ENCODE assay signal across 8 cellular contexts in genomic region chr16:67560827-67561342, GRCh38. TPM values are rescaled to one million over a fixed set of nuclear protein-coding genes. Genes with fewer than 3 reads are reported as not detected.
DNase-seq lines count a peak whose midpoint lies in the region; ATAC-seq and TF ChIP-seq lines count a peak whose summit lies in the region.

No MANE protein-coding gene starts in this region.

- H3K9me3 ChIP-seq in mammary epithelial cell (replicated peaks; ENCODE audit: insufficient read depth, low read length), result no peaks in the 10 kb centered on the region

- WGBS in mammary epithelial cell (ENCODE audit: low coverage, missing lambda C conversion rate), result 97% methylated on average over 8 of the region's 8 CpGs

- peaks cover 43% of the 10 kb centered on the region for H3K79me2 ChIP-seq in mammary epithelial cell (ENCODE audit: insufficient read depth, low read length)

- peak overlapping the region; percentile 95 for H3K4me2 ChIP-seq in mammary epithelial cell (ENCODE audit: insufficient read depth, low read depth, low read length)

- H3K27me3 ChIP-seq in mammary epithelial cell (ENCODE audit: insufficient read depth, low read length), result no peaks in the 10 kb centered on the region

- peaks cover 41% of the 10 kb centered on the region for H3K4me1 Mint-ChIP-seq in CD14-positive monocyte
- H3K4me1 Mint-ChIP-seq in IgD-negative memory B cell, result peaks cover 27 to 37% (median 29%) of the 10 kb centered on the region in 3 donors
- peaks cover 27 to 32% of the 10 kb centered on the region in 2 donors for H3K4me1 Mint-ChIP-seq in natural killer cell treated with Interleukin-12 subunit alpha and Interleukin-12 subunit beta and Interleukin-15 and Interleukin-18, amount 100 ng/mL, for 72 hours (ENCODE audit: low read depth in 2 of 2)

- intact Hi-C loops in CD14-positive monocyte (cut with micrococcal nuclease) (loop anchor here (5.0 to 10.0 kb wide), 6 partner anchors 34 to 331 kb away; partner anchors contain the start of genes C16orf86 (in 1 of the 2), ENKD1 (in 1 of the 2), FHOD1 (in 1 of the 2) and PSKH1 (in 1 of the 2)), mammary epithelial cell (cut with micrococcal nuclease) (no loop called here)

- DNase-seq in CD14-positive monocyte (ENCODE audit: low spot score) (no peak), mammary epithelial cell (no peak), retina (no peak), NCI-H2029 (lab: John Stamatoyannopoulos, UW) (no peak), NOMO-1 treated with dmso at 0.1 percent for 144 hours (lab: John Stamatoyannopoulos, UW; ENCODE audit: unreplicated experiment) (no peak), GM03348 (ENCODE audit: low spot score) (no peak)
- DNase-seq in natural killer cell treated with Interleukin-12 subunit alpha and Interleukin-12 subunit beta and Interleukin-15 and Interleukin-18, amount 100 ng/mL, for 72 hours (ENCODE audit: low spot score), result no peak

- H3K27me3 Mint-ChIP-seq in CD14-positive monocyte (ENCODE audit: low read depth in 3 of 3) (no peaks in the 10 kb centered on the region), IgD-negative memory B cell (no peaks in the 10 kb centered on the region)
- no peaks in the 10 kb centered on the region for H3K27me3 Mint-ChIP-seq in natural killer cell treated with Interleukin-12 subunit alpha and Interleukin-12 subunit beta and Interleukin-15 and Interleukin-18, amount 100 ng/mL, for 72 hours

- no peak for ATAC-seq in natural killer cell treated with Interleukin-12 subunit alpha and Interleukin-12 subunit beta and Interleukin-15 and Interleukin-18, amount 100 ng/mL, for 72 hours

- peaks cover 0 to 1% of the 10 kb centered on the region in 2 donors for H3K36me3 Mint-ChIP-seq in CD14-positive monocyte
- peaks cover 9% of the 10 kb centered on the region for H3K36me3 Mint-ChIP-seq in IgD-negative memory B cell
- no peaks in the 10 kb centered on the region for H3K36me3 Mint-ChIP-seq in natural killer cell treated with Interleukin-12 subunit alpha and Interleukin-12 subunit beta and Interleukin-15 and Interleukin-18, amount 100 ng/mL, for 72 hours

- TF ChIP-seq CTCF in CD14-positive monocyte (IDR thresholded peaks at IDR 0.05) (no peak), mammary epithelial cell (conservative IDR thresholded peaks at IDR 0.05 in 1 of 2, IDR thresholded peaks at IDR 0.05 in 1 of 2; ENCODE audit: extremely low read depth in 1 of 2, insufficient read depth in 1 of 2, low read depth in 1 of 2, low read length in 2 of 2) (no peak)

- in situ Hi-C loops in mammary epithelial cell (cut with MboI; ENCODE audit: low sequenced_read_pairs in 2 of 2), result loop anchor here (10.0 to 25.0 kb wide), 2 partner anchors 101 to 104 kb away; partner anchors contain the start of genes ACD (in 2 of the 2), C16orf86 (in 2 of the 2), ENKD1 (in 2 of the 2) and PARD6A (in 2 of the 2)

- H3K36me3 ChIP-seq in mammary epithelial cell (ENCODE audit: insufficient read depth, low read length), result no peaks in the 10 kb centered on the region

- H3K9me3 Mint-ChIP-seq in CD14-positive monocyte, result no peaks in the 10 kb centered on the region
- no peaks in the 10 kb centered on the region for H3K9me3 Mint-ChIP-seq in IgD-negative memory B cell
- H3K9me3 Mint-ChIP-seq in natural killer cell treated with Interleukin-12 subunit alpha and Interleukin-12 subunit beta and Interleukin-15 and Interleukin-18, amount 100 ng/mL, for 72 hours, result no peaks in the 10 kb centered on the region

- dilution Hi-C loops in mammary epithelial cell (cut with HindIII; ENCODE audit: low sequenced_read_pairs), result no loop called here

- no peak overlapping the region for H2AFZ ChIP-seq in mammary epithelial cell (ENCODE audit: low read depth, low read length)

- peak overlapping the region; percentile 78 to 94 (median 91) for H3K27ac Mint-ChIP-seq in CD14-positive monocyte
- H3K27ac Mint-ChIP-seq in IgD-negative memory B cell, result peak overlapping the region; percentile 91 to 95 (median 95)
- H3K27ac Mint-ChIP-seq in natural killer cell treated with Interleukin-12 subunit alpha and Interleukin-12 subunit beta and Interleukin-15 and Interleukin-18, amount 100 ng/mL, for 72 hours, result peak overlapping the region; percentile 80 to 86

- TSS peak; percentile 30 for BruUV-seq in mammary epithelial cell (replicated peaks; lab: Mats Ljungman, UMichigan)

- peak overlapping the region in 2 of 3 experiments; percentile 66 to 67 for H3K4me3 ChIP-seq in mammary epithelial cell (replicated peaks in 1 of 3; ENCODE audit: insufficient read depth in 1 of 3, low read depth in 2 of 3, low read length in 3 of 3)

- H3K4me1 ChIP-seq in mammary epithelial cell (ENCODE audit: insufficient read depth, low read length), result peaks cover 27% of the 10 kb centered on the region

- CTCF ChIA-PET in mammary epithelial cell (lab: Charles Lee; ENCODE audit: low non-redundant PET), result no interaction called here

- H3K4me3 Mint-ChIP-seq in CD14-positive monocyte, result peak overlapping the region; percentile 82 to 86
- H3K4me3 Mint-ChIP-seq in IgD-negative memory B cell, result peak overlapping the region; percentile 87 to 96 (median 93)
- H3K4me3 Mint-ChIP-seq in natural killer cell treated with Interleukin-12 subunit alpha and Interleukin-12 subunit beta and Interleukin-15 and Interleukin-18, amount 100 ng/mL, for 72 hours, result peak overlapping the region; percentile 70

- H4K20me1 ChIP-seq in mammary epithelial cell (ENCODE audit: insufficient read depth, low read length), result no peaks in the 10 kb centered on the region

- H3K27ac ChIP-seq in mammary epithelial cell (ENCODE audit: insufficient read depth, low read depth, low read length), result no peak overlapping the region

- H3K9ac ChIP-seq in mammary epithelial cell (ENCODE audit: insufficient read depth, low read length), result no peak overlapping the region

RNA-seq across cellular contexts. Expression of gene CTCF, which starts 1.4 kb away (rescaled TPM):
- 10 to 100 TPM in 1 of 2 donors, 1 to 10 TPM in 1; 8.4 to 17.7 TPM for polyA plus RNA-seq in CD14-positive monocyte
- 70.9 TPM for polyA plus RNA-seq in IgD-negative memory B cell
- 10 to 100 TPM; 21.7 to 31.2 TPM for total RNA-seq in mammary epithelial cell
- polyA plus RNA-seq in mammary epithelial cell, result 21.6 TPM
- polyA minus RNA-seq in mammary epithelial cell, result 44.1 TPM
- 10 to 100 TPM; 54.3 to 72.4 TPM for total RNA-seq in natural killer cell treated with Interleukin-12 subunit alpha and Interleukin-12 subunit beta and Interleukin-15 and Interleukin-18, amount 100 ng/mL, for 72 hours

RNA-seq across cellular contexts. Expression of gene RIPOR1, which starts 32.3 kb away (rescaled TPM):
- 10 to 100 TPM in 1 of 2 donors, 1 to 10 TPM in 1; 8.6 to 17.5 TPM for polyA plus RNA-seq in CD14-positive monocyte
- 43.8 TPM for polyA plus RNA-seq in IgD-negative memory B cell
- total RNA-seq in mammary epithelial cell, result 10 to 100 TPM; 35.3 to 64.8 TPM
- 15.3 TPM for polyA plus RNA-seq in mammary epithelial cell
- polyA minus RNA-seq in mammary epithelial cell, result 47.3 TPM
- total RNA-seq in natural killer cell treated with Interleukin-12 subunit alpha and Interleukin-12 subunit beta and Interleukin-15 and Interleukin-18, amount 100 ng/mL, for 72 hours, result 10 to 100 TPM; 47.7 to 48.2 TPM
